ENCODE assay signal across 8 cellular contexts in the genomic region with DNA sequence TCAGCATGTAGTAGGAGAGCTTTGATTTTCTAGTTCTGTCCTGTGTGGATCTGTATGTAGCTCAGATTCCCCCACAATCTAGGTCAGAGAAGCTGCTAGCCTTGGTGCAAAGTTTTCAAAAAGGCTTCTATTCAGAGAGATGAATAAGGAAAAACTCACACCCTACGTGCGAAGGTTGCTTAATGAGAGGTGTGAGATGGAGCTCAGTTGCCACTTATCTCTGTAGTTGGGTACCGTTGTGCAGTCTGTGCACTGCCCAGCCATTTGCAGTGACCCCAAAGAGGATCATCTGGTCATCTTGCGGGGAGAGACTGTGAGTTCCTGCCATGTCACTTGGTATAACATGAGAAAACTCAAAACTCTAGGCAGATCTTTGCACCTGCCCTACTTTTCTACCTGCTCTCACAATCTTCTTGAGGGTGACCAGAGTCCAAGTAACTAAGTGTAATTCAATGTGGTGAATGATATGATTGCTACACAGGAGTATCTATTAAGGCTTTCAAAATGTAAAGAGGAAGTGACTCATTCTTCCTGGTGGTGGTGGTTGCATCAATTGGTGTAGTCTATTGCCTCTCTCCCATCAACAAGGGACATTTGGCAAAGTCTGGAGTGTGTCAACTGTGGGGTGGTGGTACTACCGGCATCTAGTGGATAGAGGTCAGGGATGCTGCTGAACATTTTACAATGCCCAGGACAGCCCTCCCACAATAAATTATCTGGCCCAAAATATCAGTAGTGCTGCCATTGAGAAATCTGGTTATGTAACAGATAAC.
DNase-seq lines count a peak whose midpoint lies in the region; ATAC-seq, FAIRE-seq and TF ChIP-seq lines count a peak whose summit lies in the region.

No MANE protein-coding gene starts in this region.

- peak; percentile 57 for DNase-seq in activated CD8-positive, alpha-beta memory T cell treated with anti-CD3 and anti-CD28 coated beads, Interleukin-2, amount 10 ng/mL, durations not matched to agents 7 days and 5 days
- no peak for DNase-seq in activated CD8-positive, alpha-beta memory T cell treated with anti-CD3 and anti-CD28 coated beads, Interleukin-2, amount 50 U/mL, for 4 hours
- DNase-seq in HTR-8/SVneo (ENCODE audit: insufficient read length, low spot score) (peak; percentile 63), upper lobe of left lung (peak in 1 of 2 donors; percentile 69), GDM1 (lab: John Stamatoyannopoulos, UW) (no peak), mesenteric fat pad (ENCODE audit: low spot score) (no peak)
- peak; percentile 51 for DNase-seq in activated CD4-positive, alpha-beta memory T cell treated with anti-CD3 and anti-CD28 coated beads, Interleukin-2, amount 10 ng/mL, durations not matched to agents 7 days and 5 days

- H3K9me3 Mint-ChIP-seq in activated CD8-positive, alpha-beta memory T cell treated with anti-CD3 and anti-CD28 coated beads, Interleukin-2, amount 10 ng/mL, durations not matched to agents 7 days and 5 days (ENCODE audit: low read depth): peaks cover 4% of the 10 kb centered on the region
- peaks cover 8% of the 10 kb centered on the region for H3K9me3 Mint-ChIP-seq in activated CD4-positive, alpha-beta memory T cell treated with anti-CD3 and anti-CD28 coated beads, Interleukin-2, amount 10 ng/mL, durations not matched to agents 7 days and 5 days

- ATAC-seq in activated CD8-positive, alpha-beta memory T cell treated with anti-CD3 and anti-CD28 coated beads, Interleukin-2, amount 10 ng/mL, durations not matched to agents 7 days and 5 days: peak; percentile 93
- peak; percentile 71 for ATAC-seq in gastroesophageal sphincter
- peak; percentile 73 to 81 for ATAC-seq in upper lobe of left lung (ENCODE audit: low FRiP score in 2 of 2)

- TF ChIP-seq POLR2A in gastroesophageal sphincter (IDR thresholded peaks at IDR 0.05) (no peak), upper lobe of left lung (IDR thresholded peaks at IDR 0.05) (no peak)

- peak overlapping the region in 3 of 4 donors; percentile 3 to 62 (median 47) for H3K27ac ChIP-seq in gastroesophageal sphincter
- H3K27ac ChIP-seq in upper lobe of left lung: peak overlapping the region; percentile 12 to 55 (median 38)

- H3K36me3 Mint-ChIP-seq in activated CD8-positive, alpha-beta memory T cell treated with anti-CD3 and anti-CD28 coated beads, Interleukin-2, amount 10 ng/mL, durations not matched to agents 7 days and 5 days: peaks cover 4% of the 10 kb centered on the region
- peaks cover 13% of the 10 kb centered on the region for H3K36me3 Mint-ChIP-seq in activated CD4-positive, alpha-beta memory T cell treated with anti-CD3 and anti-CD28 coated beads, Interleukin-2, amount 10 ng/mL, durations not matched to agents 7 days and 5 days (ENCODE audit: low read depth)

- H3K4me1 ChIP-seq in gastroesophageal sphincter (peaks cover 0 to 51% (median 0%) of the 10 kb centered on the region in 3 donors), upper lobe of left lung (peaks cover 12 to 18% (median 13%) of the 10 kb centered on the region in 4 donors)

- POLR2A ChIA-PET in activated CD4-positive, alpha-beta memory T cell treated with anti-CD3 and anti-CD28 coated beads, Interleukin-2, amount 10 ng/mL, durations not matched to agents 7 days and 5 days (lab: Charles Lee): interaction anchor here (1.0 to 1.2 kb wide), 2 partner anchors 221 kb away, joined by 4 to 7 read pairs; a partner anchor contains a TSS

- H3K27me3 Mint-ChIP-seq in activated CD8-positive, alpha-beta memory T cell treated with anti-CD3 and anti-CD28 coated beads, Interleukin-2, amount 10 ng/mL, durations not matched to agents 7 days and 5 days: peaks cover 4% of the 10 kb centered on the region
- no peaks in the 10 kb centered on the region for H3K27me3 Mint-ChIP-seq in activated CD4-positive, alpha-beta memory T cell treated with anti-CD3 and anti-CD28 coated beads, Interleukin-2, amount 10 ng/mL, durations not matched to agents 7 days and 5 days

- 78% methylated on average over 4 of the region's 5 CpGs; no CpG with 5 or more reads in 1 of the 2 donors for WGBS in gastroesophageal sphincter (ENCODE audit: low coverage in 1 of 2), 2 donors
- WGBS in upper lobe of left lung, 2 donors: 64 to 71% methylated on average over 4 to 5 of the region's 5 CpGs

- peaks cover 43% of the 10 kb centered on the region for H3K4me1 Mint-ChIP-seq in activated CD8-positive, alpha-beta memory T cell treated with anti-CD3 and anti-CD28 coated beads, Interleukin-2, amount 10 ng/mL, durations not matched to agents 7 days and 5 days
- H3K4me1 Mint-ChIP-seq in activated CD4-positive, alpha-beta memory T cell treated with anti-CD3 and anti-CD28 coated beads, Interleukin-2, amount 10 ng/mL, durations not matched to agents 7 days and 5 days: peaks cover 68% of the 10 kb centered on the region

- peak overlapping the region; percentile 3 for H3K4me3 Mint-ChIP-seq in activated CD8-positive, alpha-beta memory T cell treated with anti-CD3 and anti-CD28 coated beads, Interleukin-2, amount 10 ng/mL, durations not matched to agents 7 days and 5 days
- no peak overlapping the region for H3K4me3 Mint-ChIP-seq in activated CD4-positive, alpha-beta memory T cell treated with anti-CD3 and anti-CD28 coated beads, Interleukin-2, amount 10 ng/mL, durations not matched to agents 7 days and 5 days

- no peaks in the 10 kb centered on the region for H3K27me3 ChIP-seq in gastroesophageal sphincter
- no peaks in the 10 kb centered on the region for H3K27me3 ChIP-seq in upper lobe of left lung

- H3K36me3 ChIP-seq in gastroesophageal sphincter: no peaks in the 10 kb centered on the region
- no peaks in the 10 kb centered on the region for H3K36me3 ChIP-seq in upper lobe of left lung

- TF ChIP-seq EP300 in gastroesophageal sphincter (IDR thresholded peaks at IDR 0.05): no peak
- TF ChIP-seq EP300 in upper lobe of left lung (IDR thresholded peaks at IDR 0.05): peak in 3 of 4 donors; percentile 47 to 95 (median 56)

- no peak for TF ChIP-seq CTCF in gastroesophageal sphincter (IDR thresholded peaks at IDR 0.05)
- peak in 2 of 6 experiments; percentile 17 to 28 for TF ChIP-seq CTCF in upper lobe of left lung (IDR thresholded peaks at IDR 0.05)

- H3K4me3 ChIP-seq in gastroesophageal sphincter: no peak overlapping the region
- H3K4me3 ChIP-seq in upper lobe of left lung: no peak overlapping the region

- FAIRE-seq in HTR-8/SVneo (lab: Jason Lieb, UNC): peak; percentile 48

- H3K27ac Mint-ChIP-seq in activated CD8-positive, alpha-beta memory T cell treated with anti-CD3 and anti-CD28 coated beads, Interleukin-2, amount 10 ng/mL, durations not matched to agents 7 days and 5 days: peak overlapping the region; percentile 59
- H3K27ac Mint-ChIP-seq in activated CD4-positive, alpha-beta memory T cell treated with anti-CD3 and anti-CD28 coated beads, Interleukin-2, amount 10 ng/mL, durations not matched to agents 7 days and 5 days: peak overlapping the region; percentile 71

- CTCF ChIA-PET in activated CD8-positive, alpha-beta memory T cell treated with anti-CD3 and anti-CD28 coated beads, Interleukin-2, amount 10 ng/mL, durations not matched to agents 7 days and 5 days (lab: Charles Lee): interaction anchor here (0.7 to 2.6 kb wide), 5 partner anchors 143 to 307 kb away, joined by 3 to 9 read pairs (median 3); no protein-coding TSS in a partner anchor
- CTCF ChIA-PET in activated CD4-positive, alpha-beta memory T cell treated with anti-CD3 and anti-CD28 coated beads, Interleukin-2, amount 10 ng/mL, durations not matched to agents 7 days and 5 days (lab: Charles Lee): interaction anchor here (0.6 to 1.1 kb wide), 5 partner anchors 10 to 561 kb away, joined by 3 to 4 read pairs (median 3); no protein-coding TSS in a partner anchor

- H3K9me3 ChIP-seq in gastroesophageal sphincter (no peaks in the 10 kb centered on the region), upper lobe of left lung (no peaks in the 10 kb centered on the region)

Comparison
In these comparisons a context has a peak if more than half of its experiments do, and no peak if none do; other contexts are left out.
1. DNase-seq: peak in activated CD8-positive, alpha-beta memory T cell treated with anti-CD3 and anti-CD28 coated beads, Interleukin-2, amount 10 ng/mL, durations not matched to agents 7 days and 5 days (single experiment), HTR-8/SVneo (single experiment) and activated CD4-positive, alpha-beta memory T cell treated with anti-CD3 and anti-CD28 coated beads, Interleukin-2, amount 10 ng/mL, durations not matched to agents 7 days and 5 days (single experiment); none in activated CD8-positive, alpha-beta memory T cell treated with anti-CD3 and anti-CD28 coated beads, Interleukin-2, amount 50 U/mL, for 4 hours (single experiment), GDM1 (single experiment) and mesenteric fat pad (single experiment).
2. Peak in every context shown above with its lines, with median percentiles within 50 percentile points of each other: ATAC-seq.